In genomic region chr11:35491231-35491871, GRCh38 we compare ENCODE assay signal across 11 cellular contexts. TPM values are rescaled to one million over a fixed set of nuclear protein-coding genes. Genes with fewer than 3 reads are reported as not detected.
A peak's percentile ranks its signal among the peaks of the same experiment; 100 is the strongest.
DNase-seq lines count a peak whose midpoint lies in the region; ATAC-seq and TF ChIP-seq lines count a peak whose summit lies in the region.
"Had no signal": no experiment of that assay in that cellular context is flagged by ENCODE, and none has a peak within 500 bp of the region (broad histone marks: within the 10 kb centered on the region; RNA-seq: fewer than 3 reads in every experiment).

No MANE protein-coding gene starts in this region.

- H3K27me3 Mint-ChIP-seq in activated CD8-positive, alpha-beta T cell treated with anti-CD3 and anti-CD28 coated beads, Interleukin-2, amount 10 ng/mL, durations not matched to agents 7 days and 5 days (ENCODE audit: low read depth): peaks cover 3% of the 10 kb centered on the region

- ATAC-seq in activated CD8-positive, alpha-beta T cell treated with anti-CD3 and anti-CD28 coated beads, Interleukin-2, amount 10 ng/mL, durations not matched to agents 7 days and 5 days: no peak

- peak; percentile 38 for DNase-seq in H4 (ENCODE audit: low spot score)
- DNase-seq in adipocyte (ENCODE audit: low read depth): peak; percentile 90
- DNase-seq in foreskin melanocyte: peak; percentile 71
- no peak for DNase-seq in smooth muscle cell (lab: John Stamatoyannopoulos, UW; ENCODE audit: unreplicated experiment)
- DNase-seq in NCI-H510A treated with DMSO at 0.1 percent for 48 hours (lab: John Stamatoyannopoulos, UW): no peak
- no peak for DNase-seq in DMS 273 treated with DMSO at 0.1 percent for 48 hours (lab: John Stamatoyannopoulos, UW)
- DNase-seq in activated CD8-positive, alpha-beta T cell treated with anti-CD3 and anti-CD28 coated beads, Interleukin-2, amount 10 ng/mL, durations not matched to agents 7 days and 5 days: no peak
- DNase-seq: activated naive CD4-positive, alpha-beta T cell treated with anti-CD3 and anti-CD28 coated beads, Interleukin-2, amount 50 U/mL, for 16 hours; NCI-H187; SIG-M5 had no signal

- CTCF ChIA-PET in activated CD8-positive, alpha-beta T cell treated with anti-CD3 and anti-CD28 coated beads, Interleukin-2, amount 10 ng/mL, durations not matched to agents 7 days and 5 days (lab: Charles Lee): no interaction called here

- H4K20me1 ChIP-seq in smooth muscle cell (ENCODE audit: low read depth): no peaks in the 10 kb centered on the region

- H3K4me3 Mint-ChIP-seq in activated CD8-positive, alpha-beta T cell treated with anti-CD3 and anti-CD28 coated beads, Interleukin-2, amount 10 ng/mL, durations not matched to agents 7 days and 5 days: no peak overlapping the region
- H3K4me3 Mint-ChIP-seq: dendritic cell treated with granulocyte-macrophage colony-stimulating factor and Interleukin-4, amounts not matched to agents 40 ng/mL and 50 ng/mL, for 4 days had no signal

- WGBS in smooth muscle cell (ENCODE audit: low lambda C conversion rate): 5% methylated on average over 4 of the region's 4 CpGs

- H3K79me2 ChIP-seq in smooth muscle cell (ENCODE audit: low read depth): no peaks in the 10 kb centered on the region

- H3K4me1 Mint-ChIP-seq in activated CD8-positive, alpha-beta T cell treated with anti-CD3 and anti-CD28 coated beads, Interleukin-2, amount 10 ng/mL, durations not matched to agents 7 days and 5 days (ENCODE audit: low read depth): no peaks in the 10 kb centered on the region

- peaks cover 9% of the 10 kb centered on the region for H3F3A ChIP-seq in smooth muscle cell (ENCODE audit: low read depth)

- peak overlapping the region; percentile 45 for H3K9ac ChIP-seq in adipocyte (ENCODE audit: low read length)
- peak overlapping the region; percentile 23 for H3K9ac ChIP-seq in smooth muscle cell (ENCODE audit: low read depth)

- H3K27ac ChIP-seq in smooth muscle cell (ENCODE audit: low read depth): peak overlapping the region; percentile 79

- H3K4me1 ChIP-seq in adipocyte (ENCODE audit: control insufficient read depth, insufficient read depth, low read length) (peaks cover 32% of the 10 kb centered on the region), smooth muscle cell (ENCODE audit: low read depth) (no peaks in the 10 kb centered on the region)

- H3K9me3 ChIP-seq in adipocyte (ENCODE audit: control insufficient read depth, low read length): no peaks in the 10 kb centered on the region
- H3K9me3 ChIP-seq in smooth muscle cell (replicated peaks; ENCODE audit: low read depth): no peaks in the 10 kb centered on the region

- H3K4me3 ChIP-seq in adipocyte (ENCODE audit: low read length): peak overlapping the region; percentile 20
- H3K4me3 ChIP-seq in smooth muscle cell: no peak overlapping the region

- no peak overlapping the region for H3K27ac Mint-ChIP-seq in activated CD8-positive, alpha-beta T cell treated with anti-CD3 and anti-CD28 coated beads, Interleukin-2, amount 10 ng/mL, durations not matched to agents 7 days and 5 days
- H3K27ac Mint-ChIP-seq: dendritic cell treated with granulocyte-macrophage colony-stimulating factor and Interleukin-4, amounts not matched to agents 40 ng/mL and 50 ng/mL, for 4 days had no signal

- peak overlapping the region; percentile 41 for H3K4me2 ChIP-seq in smooth muscle cell

- H2AFZ ChIP-seq in smooth muscle cell (ENCODE audit: low read depth): no peak overlapping the region

- H3K36me3 ChIP-seq in adipocyte (ENCODE audit: control insufficient read depth, insufficient read depth, low read length, severe bottlenecking) (no peaks in the 10 kb centered on the region), smooth muscle cell (ENCODE audit: low read depth) (no peaks in the 10 kb centered on the region)

- H3K36me3 Mint-ChIP-seq in activated CD8-positive, alpha-beta T cell treated with anti-CD3 and anti-CD28 coated beads, Interleukin-2, amount 10 ng/mL, durations not matched to agents 7 days and 5 days (ENCODE audit: low read depth): no peaks in the 10 kb centered on the region

- H3K27me3 ChIP-seq in adipocyte (replicated peaks; ENCODE audit: control insufficient read depth, insufficient read depth, low read length) (no peaks in the 10 kb centered on the region), smooth muscle cell (ENCODE audit: low read depth) (no peaks in the 10 kb centered on the region)

- no peak for TF ChIP-seq CTCF in smooth muscle cell (IDR thresholded peaks at IDR 0.05; ENCODE audit: borderline replicate concordance, insufficient read depth, poor library complexity, severe bottlenecking)

- H3K9me3 Mint-ChIP-seq in activated CD8-positive, alpha-beta T cell treated with anti-CD3 and anti-CD28 coated beads, Interleukin-2, amount 10 ng/mL, durations not matched to agents 7 days and 5 days (ENCODE audit: insufficient read depth): no peaks in the 10 kb centered on the region
- H3K9me3 Mint-ChIP-seq: dendritic cell treated with granulocyte-macrophage colony-stimulating factor and Interleukin-4, amounts not matched to agents 40 ng/mL and 50 ng/mL, for 4 days had no signal

- POLR2A ChIA-PET in activated CD8-positive, alpha-beta T cell treated with anti-CD3 and anti-CD28 coated beads, Interleukin-2, amount 10 ng/mL, durations not matched to agents 7 days and 5 days (lab: Charles Lee): no interaction called here

RNA-seq across cellular contexts. Expression of gene PAMR1, which starts 34.1 kb away (rescaled TPM):
- total RNA-seq in H4 (2014; rRNA removed; shearing (Covaris generic)): 0.06 and 0.35 TPM in 2 replicates
- 87.7 and 92.7 TPM in 2 replicates for total RNA-seq in smooth muscle cell
- 93.2 and 128 TPM in 2 replicates for polyA plus RNA-seq in smooth muscle cell
- not detected for total RNA-seq in activated CD8-positive, alpha-beta T cell treated with anti-CD3 and anti-CD28 coated beads, Interleukin-2, amount 10 ng/mL, durations not matched to agents 7 days and 5 days

Comparison
In these comparisons a context has a peak if more than half of its experiments do, and no peak if none do; other contexts are left out.
1. DNase-seq: peak in H4 (single experiment), adipocyte (single experiment) and foreskin melanocyte (single experiment); none in smooth muscle cell (single experiment), NCI-H510A treated with DMSO at 0.1 percent for 48 hours (single experiment), DMS 273 treated with DMSO at 0.1 percent for 48 hours (single experiment) and activated CD8-positive, alpha-beta T cell treated with anti-CD3 and anti-CD28 coated beads, Interleukin-2, amount 10 ng/mL, durations not matched to agents 7 days and 5 days (single experiment).
2. RNA of gene PAMR1, which starts 34.1 kb away (total RNA-seq): 87.7 to 92.7 TPM in smooth muscle cell; 0.06 to 0.35 TPM in H4 and not detected in activated CD8-positive, alpha-beta T cell treated with anti-CD3 and anti-CD28 coated beads, Interleukin-2, amount 10 ng/mL, durations not matched to agents 7 days and 5 days; every median in the first group is over 10 times any median in the second.